2 cellular contexts compared by ENCODE assay signal in genomic region chr6:39396854-39397253, GRCh38.
"Had no signal": no experiment of that assay in that cellular context is flagged by ENCODE, and none has a peak within 500 bp of the region (broad histone marks: within the 10 kb centered on the region; RNA-seq: fewer than 3 reads in every experiment).

No MANE protein-coding gene starts in this region.

- DNase-seq: GDM1, GF-D8 had no signal
